Comparison of ENCODE assay signal across 10 cellular contexts in the genomic region with DNA sequence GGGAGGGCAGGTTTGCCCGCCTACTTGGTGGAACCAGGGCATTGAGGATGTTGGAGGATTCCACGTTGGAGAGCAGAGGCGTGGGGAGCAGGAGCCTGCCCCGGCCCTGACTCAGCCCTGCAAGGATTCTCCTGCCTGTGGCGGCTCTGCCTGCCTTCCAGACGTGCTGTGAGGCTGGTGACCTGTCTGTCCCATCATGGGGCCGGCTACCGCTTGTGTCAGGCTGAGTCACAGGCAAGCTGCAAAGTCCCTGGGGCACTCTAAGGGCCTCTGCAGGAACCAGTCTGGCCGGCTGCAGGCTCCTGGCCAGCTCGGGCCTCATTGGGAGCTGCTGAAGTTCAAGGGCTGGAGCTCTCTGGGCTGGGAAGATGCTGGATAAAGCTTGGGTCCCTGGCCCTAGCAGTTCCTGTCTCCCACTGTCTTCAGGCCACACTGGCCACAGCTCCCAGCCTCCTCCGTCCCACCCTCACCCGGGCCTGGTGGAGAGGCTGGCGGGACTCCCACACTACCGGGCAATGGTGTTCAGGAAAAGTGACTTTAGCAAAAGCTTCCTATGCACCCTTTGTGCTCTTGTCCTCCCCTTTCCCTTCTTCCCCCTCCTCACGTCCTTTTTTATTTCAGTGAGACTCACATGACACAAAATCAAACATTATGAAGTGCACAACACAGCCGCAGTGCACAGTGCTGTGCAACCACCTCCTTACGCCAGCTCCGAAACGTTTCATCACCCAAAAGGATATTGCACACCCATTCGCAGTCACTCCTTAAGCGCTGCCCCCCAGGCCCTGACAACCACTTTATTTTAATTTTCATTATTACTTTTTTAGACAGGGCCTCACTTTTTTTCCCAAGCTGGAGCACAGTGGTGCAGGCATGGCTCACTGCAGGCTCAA. TPM values are rescaled to one million over a fixed set of nuclear protein-coding genes. Genes with fewer than 3 reads are reported as not detected.
DNase-seq lines count a peak whose midpoint lies in the region; ATAC-seq and TF ChIP-seq lines count a peak whose summit lies in the region.
"Had no signal": no experiment of that assay in that cellular context is flagged by ENCODE, and none has a peak within 500 bp of the region (broad histone marks: within the 10 kb centered on the region; RNA-seq: fewer than 3 reads in every experiment).

No MANE protein-coding gene starts in this region.

- H3K36me3 Mint-ChIP-seq in HFFc6 (ENCODE audit: low read depth) (no peaks in the 10 kb centered on the region), WTC11 (peaks cover 6% of the 10 kb centered on the region)

- DNase-seq in AG10803 (ENCODE audit: low read depth) (peak; percentile 83), HFFc6 (peak; percentile 98), WTC11 (ENCODE audit: low spot score) (no peak), iPS-NIHi7 (ENCODE audit: extremely low spot score) (peak; percentile 51), cerebellar nuclear complex (lab: John Stamatoyannopoulos, UW) (no peak)
- no peak for DNase-seq in activated naive CD4-positive, alpha-beta T cell treated with anti-CD3 and anti-CD28 coated beads, Interleukin-2, amount 50 U/mL, for 16 hours
- DNase-seq: NCI-H2081, WERI-Rb-1 had no signal

- H3K4me3 Mint-ChIP-seq in HFFc6 (peak overlapping the region; percentile 58), WTC11 (no peak overlapping the region)

- CTCF ChIA-PET in WTC11 (lab: Charles Lee) = interaction anchor here (1.6 kb wide), 1 partner anchor 11 kb away, joined by 3 read pairs; no protein-coding TSS in a partner anchor

- POLR2A ChIA-PET in WTC11 (lab: Charles Lee) = no interaction called here

- ATAC-seq in WTC11 = peak; percentile 18; the same call in 1 of the 2 replicates
- no peak for ATAC-seq in HG03280 (IDR thresholded peaks at IDR 0.05; ENCODE audit: unreplicated experiment)
- ATAC-seq in HG02970 (IDR thresholded peaks at IDR 0.05; ENCODE audit: low FRiP score, unreplicated experiment) = no peak

- no peak overlapping the region for H3K4me3 ChIP-seq in AG10803 (ENCODE audit: low read length)

- H3K27ac Mint-ChIP-seq in HFFc6 (peak overlapping the region; percentile 89), WTC11 (no peak overlapping the region)

- TF ChIP-seq CTCF in AG10803 (conservative IDR thresholded peaks at IDR 0.05; ENCODE audit: low read length) = no peak
- no peak for TF ChIP-seq CTCF in HFFc6 (IDR thresholded peaks at IDR 0.05)
- TF ChIP-seq CTCF in WTC11 (IDR thresholded peaks at IDR 0.05) = no peak

- H3K9me3 Mint-ChIP-seq in HFFc6 = no peaks in the 10 kb centered on the region
- H3K9me3 Mint-ChIP-seq in WTC11 = peaks cover 16% of the 10 kb centered on the region

- peaks cover 26% of the 10 kb centered on the region for H3K4me1 Mint-ChIP-seq in HFFc6 (ENCODE audit: low read depth)
- H3K4me1 Mint-ChIP-seq in WTC11 = no peaks in the 10 kb centered on the region

- H3K27me3 Mint-ChIP-seq in HFFc6 (ENCODE audit: insufficient read depth) = peaks cover 5% of the 10 kb centered on the region
- peaks cover 14% of the 10 kb centered on the region for H3K27me3 Mint-ChIP-seq in WTC11 (ENCODE audit: low read depth)

TF ChIP-seq in WTC11, 78 proteins besides CTCF, POLR2A, EP300 and RAD21:
- TF ChIP-seq FOXP1 (CRISPR knock-in tag; IDR thresholded peaks at IDR 0.05; ENCODE audit: borderline replicate concordance) (no peak), ZNF671 (CRISPR knock-in tag; IDR thresholded peaks at IDR 0.05) (no peak)

RNA-seq across cellular contexts. Expression of gene ULK1, which starts 22.0 kb away (rescaled TPM):
- 10 to 100 TPM; 21.4 to 35.0 (median 25.5) TPM for total RNA-seq in HFFc6 (2021; fragmentation: NEBNext Ultra II Directional; extraction: Animal tissue kit (Norgen Biotek cat#: 25700))
- total RNA-seq in WTC11 (2021) = 55.5 to 67.8 TPM (median 62.5 TPM) in 3 replicates

RNA-seq across cellular contexts. Expression of gene MMP17, which starts 44.2 kb away (rescaled TPM):
- total RNA-seq in HFFc6 (2021; fragmentation: NEBNext Ultra II Directional; extraction: Animal tissue kit (Norgen Biotek cat#: 25700)) = 10 to 100 TPM; 23.9 to 31.5 (median 26.6) TPM
- 58.8 to 67.1 TPM (median 62.1 TPM) in 3 replicates for total RNA-seq in WTC11 (2021)

RNA-seq across cellular contexts. Expression of gene PUS1, which starts 56.7 kb away (rescaled TPM):
- 10 to 100 TPM; 26.2 to 37.7 (median 29.8) TPM for total RNA-seq in HFFc6 (2021; fragmentation: NEBNext Ultra II Directional; extraction: Animal tissue kit (Norgen Biotek cat#: 25700))
- 76.2 to 97.4 TPM (median 85.2 TPM) in 3 replicates for total RNA-seq in WTC11 (2021)

Comparison
In these comparisons a context has a peak if more than half of its experiments do, and no peak if none do; other contexts are left out.
1. DNase-seq: peak in AG10803 (single experiment), HFFc6 (single experiment) and iPS-NIHi7 (single experiment); none in WTC11 (single experiment), activated naive CD4-positive, alpha-beta T cell treated with anti-CD3 and anti-CD28 coated beads, Interleukin-2, amount 50 U/mL, for 16 hours (single experiment) and cerebellar nuclear complex (0 of 2).